25 cellular contexts compared by ENCODE assay signal in genomic region chr15:70490148-70490837, GRCh38.
DNase-seq lines count a peak whose midpoint lies in the region; ATAC-seq and TF ChIP-seq lines count a peak whose summit lies in the region.
"Had no signal": no experiment of that assay in that cellular context is flagged by ENCODE, and none has a peak within 500 bp of the region (broad histone marks: within the 10 kb centered on the region; RNA-seq: fewer than 3 reads in every experiment).

No MANE protein-coding gene starts in this region.

- H2AFZ ChIP-seq in Loucy (ENCODE audit: low read length), result no peak overlapping the region

- H3F3A ChIP-seq in Loucy (ENCODE audit: low read depth), result peaks cover 6% of the 10 kb centered on the region

- no peak for ATAC-seq in activated naive CD8-positive, alpha-beta T cell treated with anti-CD3 and anti-CD28 coated beads, Interleukin-2, amount 50 U/mL, for 24 hours
- ATAC-seq in effector memory CD8-positive, alpha-beta T cell (replicated peaks), result no peak
- ATAC-seq in stimulated activated effector memory CD8-positive, alpha-beta T cell treated with anti-CD3 and anti-CD28 coated beads, Interleukin-12 subunit alpha, Interleukin-12 subunit beta, amount 100 ng/mL, for 72 hours, result no peak
- ATAC-seq in HG02938 (IDR thresholded peaks at IDR 0.05; ENCODE audit: unreplicated experiment), result no peak
- ATAC-seq: left lobe of liver, psoas muscle, sciatic nerve had no signal

- H3K27me3 ChIP-seq in Loucy (ENCODE audit: insufficient read depth, low read length, poor library complexity, severe bottlenecking), result no peaks in the 10 kb centered on the region
- H3K27me3 ChIP-seq: BE2C, SJCRH30 had no signal

- H3K4me2 ChIP-seq in Loucy (ENCODE audit: low read depth, low read length, poor library complexity, severe bottlenecking), result peak overlapping the region; percentile 94

- H3K9ac ChIP-seq in Loucy (ENCODE audit: low read depth, low read length, poor library complexity, severe bottlenecking), result peak overlapping the region; percentile 76

- H3K4me1 ChIP-seq in Loucy (ENCODE audit: insufficient read depth, low read length, poor library complexity, severe bottlenecking), result peaks cover 91% of the 10 kb centered on the region
- H3K4me1 ChIP-seq: psoas muscle had no signal

- no peaks in the 10 kb centered on the region for H3K79me2 ChIP-seq in Loucy (ENCODE audit: insufficient read depth, low read length)

- no peaks in the 10 kb centered on the region for H4K20me1 ChIP-seq in Loucy (ENCODE audit: insufficient read depth, low read length, poor library complexity, severe bottlenecking)

- DNase-seq in activated naive CD8-positive, alpha-beta T cell treated with anti-CD3 and anti-CD28 coated beads, Interleukin-2, amount 50 U/mL, for 24 hours, result no peak
- DNase-seq in activated naive CD8-positive, alpha-beta T cell treated with anti-CD3 and anti-CD28 coated beads for 36 hours, result no peak
- DNase-seq in effector memory CD8-positive, alpha-beta T cell, result no peak
- no peak for DNase-seq in stimulated activated effector memory CD8-positive, alpha-beta T cell treated with anti-CD3 and anti-CD28 coated beads, Interleukin-12 subunit alpha, Interleukin-12 subunit beta, amount 100 ng/mL, for 72 hours (ENCODE audit: low spot score in 2 of 2)
- no peak for DNase-seq in NCI-H2171 treated with DMSO at 0.1 percent for 48 hours (lab: John Stamatoyannopoulos, UW)
- DNase-seq in stimulated activated naive CD4-positive, alpha-beta T cell treated with Interleukin-2 at 50 U/mL for 16 hours (lab: John Stamatoyannopoulos, UW), result no peak
- DNase-seq: activated effector memory CD4-positive, alpha-beta T cell treated with anti-CD3 and anti-CD28 coated beads, Interleukin-2, amount 50 U/mL, for 16 hours; BE2C; caudate nucleus; COR-L47; DMS53; endodermal cell; mesendoderm; NCI-H146; NCI-H446 treated with DMSO at 0.1 percent for 48 hours; nucleus accumbens; psoas muscle; SJCRH30; stimulated activated CD4-positive, alpha-beta T cell treated with anti-CD3 and anti-CD28 coated beads, Interleukin-4, amount 100 ng/mL, for 1 hour had no signal

- H3K9me3 Mint-ChIP-seq in activated naive CD8-positive, alpha-beta T cell treated with anti-CD3 and anti-CD28 coated beads, Interleukin-2, amount 50 U/mL, for 24 hours, result no peaks in the 10 kb centered on the region
- no peaks in the 10 kb centered on the region for H3K9me3 Mint-ChIP-seq in activated naive CD8-positive, alpha-beta T cell treated with anti-CD3 and anti-CD28 coated beads for 36 hours
- H3K9me3 Mint-ChIP-seq in effector memory CD8-positive, alpha-beta T cell, result no peaks in the 10 kb centered on the region
- no peaks in the 10 kb centered on the region for H3K9me3 Mint-ChIP-seq in stimulated activated effector memory CD8-positive, alpha-beta T cell treated with anti-CD3 and anti-CD28 coated beads, Interleukin-12 subunit alpha, Interleukin-12 subunit beta, amount 100 ng/mL, for 72 hours
- H3K9me3 Mint-ChIP-seq: endodermal cell, type B pancreatic cell had no signal

- H3K4me3 ChIP-seq in Loucy (ENCODE audit: low read length, poor library complexity, severe bottlenecking), result no peak overlapping the region
- H3K4me3 ChIP-seq: HAP-1, psoas muscle, SJCRH30 had no signal

- H3K4me1 Mint-ChIP-seq in activated naive CD8-positive, alpha-beta T cell treated with anti-CD3 and anti-CD28 coated beads, Interleukin-2, amount 50 U/mL, for 24 hours, result peaks cover 80% of the 10 kb centered on the region
- peaks cover 80% of the 10 kb centered on the region for H3K4me1 Mint-ChIP-seq in activated naive CD8-positive, alpha-beta T cell treated with anti-CD3 and anti-CD28 coated beads for 36 hours
- H3K4me1 Mint-ChIP-seq in effector memory CD8-positive, alpha-beta T cell (ENCODE audit: low read depth in 2 of 2), result peaks cover 82 to 86% of the 10 kb centered on the region in 2 donors
- H3K4me1 Mint-ChIP-seq in stimulated activated effector memory CD8-positive, alpha-beta T cell treated with anti-CD3 and anti-CD28 coated beads, Interleukin-12 subunit alpha, Interleukin-12 subunit beta, amount 100 ng/mL, for 72 hours, result peaks cover 98% of the 10 kb centered on the region

- no peaks in the 10 kb centered on the region for H3K36me3 ChIP-seq in Loucy (ENCODE audit: insufficient read depth, low read length)
- H3K36me3 ChIP-seq: BE2C, HAP-1, SJCRH30 had no signal

- H3K27ac Mint-ChIP-seq in activated naive CD8-positive, alpha-beta T cell treated with anti-CD3 and anti-CD28 coated beads, Interleukin-2, amount 50 U/mL, for 24 hours, result peak overlapping the region; percentile 62
- no peak overlapping the region for H3K27ac Mint-ChIP-seq in activated naive CD8-positive, alpha-beta T cell treated with anti-CD3 and anti-CD28 coated beads for 36 hours
- H3K27ac Mint-ChIP-seq in effector memory CD8-positive, alpha-beta T cell, result peak overlapping the region in 1 of 2 donors; percentile 66
- no peak overlapping the region for H3K27ac Mint-ChIP-seq in stimulated activated effector memory CD8-positive, alpha-beta T cell treated with anti-CD3 and anti-CD28 coated beads, Interleukin-12 subunit alpha, Interleukin-12 subunit beta, amount 100 ng/mL, for 72 hours
- H3K27ac Mint-ChIP-seq: endodermal cell, type B pancreatic cell had no signal

- TF ChIP-seq CTCF in Loucy (conservative IDR thresholded peaks at IDR 0.05; ENCODE audit: low read length), result no peak

- H3K36me3 Mint-ChIP-seq in activated naive CD8-positive, alpha-beta T cell treated with anti-CD3 and anti-CD28 coated beads, Interleukin-2, amount 50 U/mL, for 24 hours (ENCODE audit: low read depth), result no peaks in the 10 kb centered on the region
- no peaks in the 10 kb centered on the region for H3K36me3 Mint-ChIP-seq in activated naive CD8-positive, alpha-beta T cell treated with anti-CD3 and anti-CD28 coated beads for 36 hours
- H3K36me3 Mint-ChIP-seq in effector memory CD8-positive, alpha-beta T cell (ENCODE audit: insufficient read depth), result peaks cover 28% of the 10 kb centered on the region
- peaks cover 70% of the 10 kb centered on the region for H3K36me3 Mint-ChIP-seq in stimulated activated effector memory CD8-positive, alpha-beta T cell treated with anti-CD3 and anti-CD28 coated beads, Interleukin-12 subunit alpha, Interleukin-12 subunit beta, amount 100 ng/mL, for 72 hours
- H3K36me3 Mint-ChIP-seq: type B pancreatic cell had no signal

- no peaks in the 10 kb centered on the region for H3K9me2 ChIP-seq in Loucy (replicated peaks; ENCODE audit: low read depth, low read length)

- H3K27me3 Mint-ChIP-seq in activated naive CD8-positive, alpha-beta T cell treated with anti-CD3 and anti-CD28 coated beads, Interleukin-2, amount 50 U/mL, for 24 hours, result peaks cover 20% of the 10 kb centered on the region
- peaks cover 26% of the 10 kb centered on the region for H3K27me3 Mint-ChIP-seq in activated naive CD8-positive, alpha-beta T cell treated with anti-CD3 and anti-CD28 coated beads for 36 hours
- peaks cover 0 to 12% of the 10 kb centered on the region in 2 donors for H3K27me3 Mint-ChIP-seq in effector memory CD8-positive, alpha-beta T cell

- no peak overlapping the region for H3K4me3 Mint-ChIP-seq in activated naive CD8-positive, alpha-beta T cell treated with anti-CD3 and anti-CD28 coated beads, Interleukin-2, amount 50 U/mL, for 24 hours
- H3K4me3 Mint-ChIP-seq in activated naive CD8-positive, alpha-beta T cell treated with anti-CD3 and anti-CD28 coated beads for 36 hours, result no peak overlapping the region
- peak overlapping the region; percentile 88 to 91 for H3K4me3 Mint-ChIP-seq in effector memory CD8-positive, alpha-beta T cell
- H3K4me3 Mint-ChIP-seq in stimulated activated effector memory CD8-positive, alpha-beta T cell treated with anti-CD3 and anti-CD28 coated beads, Interleukin-12 subunit alpha, Interleukin-12 subunit beta, amount 100 ng/mL, for 72 hours, result peak overlapping the region; percentile 70
- H3K4me3 Mint-ChIP-seq: endodermal cell, type B pancreatic cell had no signal

- H3K9me3 ChIP-seq in Loucy (ENCODE audit: insufficient read depth, low read depth, low read length), result no peaks in the 10 kb centered on the region
- H3K9me3 ChIP-seq: BE2C, HAP-1, psoas muscle, SJCRH30 had no signal

Comparison
In these comparisons a context has a peak if more than half of its experiments do, and no peak if none do; other contexts are left out.
1. H3K4me3 Mint-ChIP-seq: peak in effector memory CD8-positive, alpha-beta T cell (2 of 2) and stimulated activated effector memory CD8-positive, alpha-beta T cell treated with anti-CD3 and anti-CD28 coated beads, Interleukin-12 subunit alpha, Interleukin-12 subunit beta, amount 100 ng/mL, for 72 hours (single experiment); none in activated naive CD8-positive, alpha-beta T cell treated with anti-CD3 and anti-CD28 coated beads, Interleukin-2, amount 50 U/mL, for 24 hours (single experiment) and activated naive CD8-positive, alpha-beta T cell treated with anti-CD3 and anti-CD28 coated beads for 36 hours (single experiment).